In genomic region chr12:55738113-55739024, GRCh38 we compare ENCODE assay signal across 8 cellular contexts. TPM values are rescaled to one million over a fixed set of nuclear protein-coding genes. Genes with fewer than 3 reads are reported as not detected.
A peak's percentile ranks its signal among the peaks of the same experiment; 100 is the strongest.
DNase-seq lines count a peak whose midpoint lies in the region; ATAC-seq, FAIRE-seq and TF ChIP-seq lines count a peak whose summit lies in the region.

No MANE protein-coding gene starts in this region.

- H3K4me1 ChIP-seq in DOHH2 (ENCODE audit: control insufficient read depth, low read length) (peaks cover 31% of the 10 kb centered on the region), KMS-11 (ENCODE audit: low read depth, poor library complexity, severe bottlenecking) (peaks cover 32% of the 10 kb centered on the region), subcutaneous abdominal adipose tissue (ENCODE audit: control insufficient read depth in 5 of 5, insufficient read depth in 5 of 5, low read length in 5 of 5) (peaks cover 2 to 29% (median 22%) of the 10 kb centered on the region in 5 donors)

- H3K27me3 ChIP-seq in DOHH2 (ENCODE audit: control insufficient read depth, low read length) (peaks cover 4% of the 10 kb centered on the region; the same call in 1 of the 2 replicates), KMS-11 (ENCODE audit: insufficient read depth, low read depth) (peaks cover 5% of the 10 kb centered on the region; the same call in 1 of the 2 replicates), subcutaneous abdominal adipose tissue (ENCODE audit: control insufficient read depth in 5 of 5, insufficient read depth in 4 of 5, low read length in 5 of 5) (peaks cover 0 to 7% (median 0%) of the 10 kb centered on the region in 5 donors)

- H3K4me3 ChIP-seq in DOHH2 (ENCODE audit: low read length) (peak overlapping the region; percentile 90), KMS-11 (IDR thresholded peaks at IDR 0.05; ENCODE audit: insufficient read depth, low read depth, low read length) (peak overlapping the region; percentile 82), fibroblast of villous mesenchyme (ENCODE audit: low read depth, low read length) (peak overlapping the region; percentile 84), subcutaneous abdominal adipose tissue (ENCODE audit: low read depth in 1 of 5, low read length in 5 of 5) (peak overlapping the region; percentile 51 to 72 (median 58))

- peaks cover 43% of the 10 kb centered on the region for H3K4me1 Mint-ChIP-seq in nephron

- H3K27ac ChIP-seq in DOHH2 (ENCODE audit: low read depth, low read length) (peak overlapping the region; percentile 74), KMS-11 (peak overlapping the region; percentile 53), subcutaneous abdominal adipose tissue (ENCODE audit: low read depth, low read length) (peak overlapping the region; percentile 1)

- no peaks in the 10 kb centered on the region for H3K27me3 Mint-ChIP-seq in nephron (ENCODE audit: low read depth)

- ATAC-seq in GM21737 (IDR thresholded peaks at IDR 0.05; ENCODE audit: unreplicated experiment): peak; percentile 87

- H3K27ac Mint-ChIP-seq in nephron: peak overlapping the region; percentile 92 to 96 (median 94)

- peak; percentile 77 for TF ChIP-seq CTCF in DOHH2 (IDR thresholded peaks at IDR 0.05; ENCODE audit: low read depth, low read length, poor library complexity, severe bottlenecking)
- TF ChIP-seq CTCF in KMS-11 (conservative IDR thresholded peaks at IDR 0.05; ENCODE audit: low read depth, low read length): peak; percentile 100
- peak; percentile 79 for TF ChIP-seq CTCF in fibroblast of villous mesenchyme (IDR thresholded peaks at IDR 0.05; ENCODE audit: insufficient read depth, low read depth, low read length)
- TF ChIP-seq CTCF in nephron (IDR thresholded peaks at IDR 0.05; ENCODE audit: unreplicated experiment in 3 of 3): peak; percentile 88 to 95 (median 91)

- H3K4me2 ChIP-seq in DOHH2 (ENCODE audit: low read length) (peak overlapping the region; percentile 99), KMS-11 (peak overlapping the region; percentile 64)

- peak overlapping the region; percentile 84 for H2AFZ ChIP-seq in KMS-11 (ENCODE audit: low read depth)

- H3K9me2 ChIP-seq in DOHH2 (replicated peaks; ENCODE audit: control insufficient read depth, low read length): no peaks in the 10 kb centered on the region

- H3K79me2 ChIP-seq in DOHH2 (ENCODE audit: control insufficient read depth, low read length): no peaks in the 10 kb centered on the region
- H3K79me2 ChIP-seq in KMS-11 (ENCODE audit: insufficient read depth, low read depth): no peaks in the 10 kb centered on the region

- no peaks in the 10 kb centered on the region for H3K36me3 ChIP-seq in DOHH2 (ENCODE audit: control insufficient read depth, low read length)
- no peaks in the 10 kb centered on the region for H3K36me3 ChIP-seq in KMS-11 (ENCODE audit: insufficient read depth)
- H3K36me3 ChIP-seq in subcutaneous abdominal adipose tissue (ENCODE audit: control insufficient read depth in 5 of 5, insufficient read depth in 5 of 5, low read length in 5 of 5): no peaks in the 10 kb centered on the region

- H3K9me3 Mint-ChIP-seq in nephron: no peaks in the 10 kb centered on the region

- peak; percentile 54 for DNase-seq in RCC 7860 (ENCODE audit: low spot score)
- peak; percentile 45 for DNase-seq in activated T-helper 1 cell treated with anti-CD3 and anti-CD28 coated beads, Interleukin-2, amount 50 U/mL, for 16 hours (ENCODE audit: low read depth in 1 of 2, low spot score in 1 of 2)
- peak; percentile 90 for DNase-seq in fibroblast of villous mesenchyme (ENCODE audit: low read depth)

- FAIRE-seq in RCC 7860 (lab: Jason Lieb, UNC): peak; percentile 76

- peaks cover 4% of the 10 kb centered on the region for H3F3A ChIP-seq in DOHH2 (ENCODE audit: control insufficient read depth, insufficient read depth)

- H3K36me3 Mint-ChIP-seq in nephron (ENCODE audit: low read depth): no peaks in the 10 kb centered on the region

- H3K9me3 ChIP-seq in DOHH2 (ENCODE audit: control insufficient read depth, insufficient read depth, low read length): no peaks in the 10 kb centered on the region
- no peaks in the 10 kb centered on the region for H3K9me3 ChIP-seq in subcutaneous abdominal adipose tissue (ENCODE audit: control insufficient read depth in 5 of 5, low read length in 5 of 5)

- H3K9ac ChIP-seq in KMS-11 (peak overlapping the region; percentile 51; the same call in 1 of the 2 replicates), subcutaneous abdominal adipose tissue (ENCODE audit: low read length in 5 of 5) (peak overlapping the region in 4 of 5 donors; percentile 56 to 75 (median 65))

- H4K20me1 ChIP-seq in DOHH2 (ENCODE audit: control insufficient read depth, insufficient read depth, low read depth, low read length) (no peaks in the 10 kb centered on the region), KMS-11 (ENCODE audit: insufficient read depth) (no peaks in the 10 kb centered on the region)

- H3K4me3 Mint-ChIP-seq in nephron: peak overlapping the region; percentile 86 to 87 (median 86)

RNA-seq across cellular contexts. Expression of gene GDF11, which starts 4.6 kb away (rescaled TPM):
- total RNA-seq in fibroblast of villous mesenchyme: 3.9 and 6.5 TPM in 2 replicates

RNA-seq across cellular contexts. Expression of gene CD63, which starts 9.6 kb away (rescaled TPM):
- 2,280 and 2,284 TPM in 2 replicates for total RNA-seq in fibroblast of villous mesenchyme

RNA-seq across cellular contexts. Expression of gene RDH5, which starts 18.2 kb away (rescaled TPM):
- 3.9 and 6.0 TPM in 2 replicates for total RNA-seq in fibroblast of villous mesenchyme

RNA-seq across cellular contexts. Expression of gene BLOC1S1, which starts 22.5 kb away (rescaled TPM):
- 36.3 and 54.4 TPM in 2 replicates for total RNA-seq in fibroblast of villous mesenchyme

RNA-seq across cellular contexts. Expression of gene ITGA7, which starts 30.7 kb away (rescaled TPM):
- 1.3 TPM in 2 replicates for total RNA-seq in fibroblast of villous mesenchyme

Comparison
In these comparisons a context has a peak if more than half of its experiments do, and no peak if none do; other contexts are left out.
1. Peak in every context shown above with its lines: DNase-seq, ATAC-seq, H3K4me3 ChIP-seq and H3K27ac ChIP-seq.
2. H3K27ac ChIP-seq: peak in every context shown above with its lines; median percentile 74 in DOHH2; 53 in KMS-11; 1 in subcutaneous abdominal adipose tissue.